Comparison of ENCODE assay signal across 8 cellular contexts in the genomic region with DNA sequence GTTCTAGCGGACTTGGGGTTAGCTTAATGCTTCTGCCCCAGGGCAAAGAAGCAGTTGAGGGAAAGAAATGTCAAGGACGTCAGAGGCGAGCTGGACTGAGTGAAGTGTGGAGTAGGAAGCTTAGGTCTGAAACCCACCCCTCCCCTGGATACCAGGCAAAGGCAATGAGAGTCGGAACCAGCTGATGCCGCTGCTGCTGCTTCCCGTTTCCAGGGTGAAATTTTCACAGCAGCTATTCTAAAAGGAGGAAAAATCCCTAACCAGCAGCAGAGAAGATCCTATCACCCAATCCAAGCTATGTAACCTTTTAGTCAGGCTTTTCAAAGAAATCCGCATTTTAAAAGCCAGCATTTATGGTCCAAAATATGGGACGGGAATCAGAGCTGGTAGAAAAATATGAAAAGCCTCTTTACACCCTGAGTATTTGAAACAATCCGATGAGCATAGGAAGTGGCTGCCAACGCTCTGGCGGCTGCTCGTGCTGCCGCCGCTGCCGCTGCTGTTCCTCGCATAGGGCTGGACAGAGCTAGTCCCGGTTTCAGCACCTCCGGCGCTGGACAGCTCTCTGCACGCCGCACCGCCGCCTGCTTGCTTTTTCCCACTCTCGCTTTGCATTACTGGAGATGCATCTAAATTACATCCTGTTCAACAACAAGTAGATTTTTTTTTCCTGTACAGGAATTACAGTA.
DNase-seq lines count a peak whose midpoint lies in the region; ATAC-seq and TF ChIP-seq lines count a peak whose summit lies in the region.

No MANE protein-coding gene starts in this region.

- no peaks in the 10 kb centered on the region for H3K9me2 ChIP-seq in GM23248 (ENCODE audit: insufficient read depth)

- H3K36me3 ChIP-seq in GM23248 (ENCODE audit: low read depth) = no peaks in the 10 kb centered on the region

- ATAC-seq in T-helper 17 cell = peak; percentile 73

- H3K4me1 Mint-ChIP-seq in T-helper 17 cell = no peaks in the 10 kb centered on the region

- no peak overlapping the region for H3K9ac ChIP-seq in GM23248

- no peak for TF ChIP-seq CTCF in GM10266 (IDR thresholded peaks at IDR 0.05; ENCODE audit: control insufficient read depth, insufficient read depth, low read depth, missing control alignments)

- no peaks in the 10 kb centered on the region for H3K27me3 ChIP-seq in GM23248 (replicated peaks; ENCODE audit: insufficient read depth)

- H3K36me3 Mint-ChIP-seq in T-helper 17 cell (ENCODE audit: low read depth) = no peaks in the 10 kb centered on the region

- in situ Hi-C loops in GM23248 (cut with MboI) = no loop called here

- H3K79me2 ChIP-seq in GM23248 (ENCODE audit: insufficient read depth) = no peaks in the 10 kb centered on the region

- H3K9me3 ChIP-seq in GM23248 (ENCODE audit: low read depth) = no peaks in the 10 kb centered on the region
- H3K9me3 ChIP-seq in T-helper 17 cell (ENCODE audit: control insufficient read depth, low read length, poor library complexity, severe bottlenecking) = peaks cover 1% of the 10 kb centered on the region

- no peaks in the 10 kb centered on the region for H3K27me3 Mint-ChIP-seq in T-helper 17 cell

- no peaks in the 10 kb centered on the region for H3K4me1 ChIP-seq in GM23248 (ENCODE audit: insufficient read depth)

- H3F3A ChIP-seq in GM23248 (ENCODE audit: insufficient read depth) = no peaks in the 10 kb centered on the region

- H3K27ac Mint-ChIP-seq in T-helper 17 cell = no peak overlapping the region

- H3K4me3 Mint-ChIP-seq in T-helper 17 cell = no peak overlapping the region

- H2AFZ ChIP-seq in GM23248 = no peak overlapping the region

- H4K20me1 ChIP-seq in GM23248 (ENCODE audit: insufficient read depth) = no peaks in the 10 kb centered on the region

- no peak overlapping the region for H3K27ac ChIP-seq in GM23248
- H3K27ac ChIP-seq in cingulate gyrus (ENCODE audit: low read depth, low read length) = peak overlapping the region; percentile 34

- 3 to 6% methylated on average over 24 of the region's 24 CpGs for WGBS in GM23248 (ENCODE audit: low coverage in 1 of 2, low lambda C conversion rate in 2 of 2, missing lambda C conversion rate in 2 of 2), 2 experiments

- DNase-seq in GM10266 (ENCODE audit: extremely low spot score) (peak; percentile 59), GM23248 (peak; percentile 74), T-helper 17 cell (peak; percentile 7 to 18 (median 9)), left kidney (ENCODE audit: low read depth, low spot score) (peak; percentile 95), NCI-H2171 treated with DMSO at 0.1 percent for 48 hours (lab: John Stamatoyannopoulos, UW) (no peak)
- DNase-seq in Jurkat, Clone E6-1 (ENCODE audit: low read depth, low spot score) = peak; percentile 61
- peak; percentile 13 to 18 for DNase-seq in stimulated activated CD8-positive, alpha-beta memory T cell treated with anti-CD3 and anti-CD28 coated beads, Interleukin-2, amount 100 ng/mL, for 48 hours (ENCODE audit: low read depth in 2 of 2)

- H3K4me3 ChIP-seq in GM23248 = no peak overlapping the region
- H3K4me3 ChIP-seq in Jurkat, Clone E6-1 (ENCODE audit: low read length) = no peak overlapping the region

- H3K4me2 ChIP-seq in GM23248 (ENCODE audit: unreplicated experiment) = no peak overlapping the region
